1 cellular context compared by ENCODE assay signal in the genomic region with DNA sequence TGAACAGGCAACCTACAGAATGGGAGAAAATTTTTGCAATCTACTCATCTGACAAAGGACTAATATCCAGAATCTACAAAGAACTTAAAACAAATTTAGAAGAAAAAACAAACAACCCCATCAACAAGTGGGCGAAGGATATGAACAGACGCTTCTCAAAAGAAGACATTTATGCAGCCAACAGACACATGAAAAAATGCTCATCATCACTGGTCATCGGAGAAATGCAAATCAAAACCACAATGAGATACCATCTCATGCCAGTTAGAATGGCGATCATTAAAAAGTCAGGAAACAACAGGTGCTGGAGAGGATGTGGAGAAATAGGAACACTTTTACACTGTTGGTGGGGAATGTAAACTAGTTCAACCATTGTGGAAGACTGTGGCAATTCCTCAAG.
TF ChIP-seq lines count a peak whose summit lies in the region.
"Not testable (repeated sequence)": the region's sequence is repeated elsewhere in the genome, so short reads cannot be mapped to it uniquely, and the experiment has no call there.

No MANE protein-coding gene starts in this region.

- not testable (repeated sequence) for TF ChIP-seq CTCF in HEK293 (tag by site-specific recombination; IDR thresholded peaks at IDR 0.05)

- H3K4me3 ChIP-seq in HEK293 (ENCODE audit: low read depth, low read length), result not testable (repeated sequence)

- not testable (repeated sequence) for H3K36me3 ChIP-seq in HEK293 (ENCODE audit: control insufficient read depth in 2 of 2, insufficient read depth in 1 of 2, low read length in 2 of 2)

- not testable (repeated sequence) for H3K27ac ChIP-seq in HEK293 (ENCODE audit: extremely low read depth, low read depth, low read length)

- not testable (repeated sequence) for H3K4me1 ChIP-seq in HEK293 (ENCODE audit: control insufficient read depth, insufficient read depth, low read length)

- CTCF ChIA-PET in HEK293 (lab: Yijun Ruan, JAX), result not testable (repeated sequence)

- not testable (repeated sequence) for H3K9me3 ChIP-seq in HEK293 (ENCODE audit: control insufficient read depth, insufficient read depth, low read depth, low read length)

- POLR2A ChIA-PET in HEK293 (lab: Yijun Ruan, JAX), result not testable (repeated sequence)

TF ChIP-seq in HEK293, 187 proteins besides CTCF, POLR2A, EP300 and RAD21:
- TF ChIP-seq SCRT1 (tag by site-specific recombination; IDR thresholded peaks at IDR 0.05; ENCODE audit: borderline replicate concordance) (peak; percentile 77), SCRT2 (tag by site-specific recombination; IDR thresholded peaks at IDR 0.05) (peak; percentile 77)
